Comparison of ENCODE assay signal across 10 cellular contexts in genomic region chr1:200415227-200415626, GRCh38. TPM values are rescaled to one million over a fixed set of nuclear protein-coding genes. Genes with fewer than 3 reads are reported as not detected.
A peak's percentile ranks its signal among the peaks of the same experiment; 100 is the strongest.
DNase-seq lines count a peak whose midpoint lies in the region; ATAC-seq and TF ChIP-seq lines count a peak whose summit lies in the region.
"Had no signal": no experiment of that assay in that cellular context is flagged by ENCODE, and none has a peak within 500 bp of the region (broad histone marks: within the 10 kb centered on the region; RNA-seq: fewer than 3 reads in every experiment).

No MANE protein-coding gene starts in this region.

- peak; percentile 38 for ATAC-seq in GM18858 (IDR thresholded peaks at IDR 0.05; ENCODE audit: unreplicated experiment)
- ATAC-seq in GM23338 = no peak

- peaks cover 85% of the 10 kb centered on the region for H3K79me2 ChIP-seq in GM23338 (replicated peaks; ENCODE audit: insufficient read depth)

- DNase-seq in GM23338 (ENCODE audit: low spot score) (no peak), LHCN-M2 (ENCODE audit: low read depth) (peak; percentile 25), iris pigment epithelial cell (ENCODE audit: low read depth) (peak; percentile 28), NCI-H1105 (lab: John Stamatoyannopoulos, UW) (no peak), mucosa of gallbladder (ENCODE audit: low spot score) (no peak), amniotic stem cell (lab: John Stamatoyannopoulos, UW) (no peak)
- no peak for DNase-seq in activated CD8-positive, alpha-beta memory T cell treated with anti-CD3 and anti-CD28 coated beads, Interleukin-2, amount 50 U/mL, for 48 hours
- DNase-seq: nephron progenitor cell had no signal

- no peaks in the 10 kb centered on the region; the same call in 1 of the 2 replicates for H4K20me1 ChIP-seq in GM23338 (replicated peaks; ENCODE audit: insufficient read depth)

- H3K27ac Mint-ChIP-seq in GM23338 = peak overlapping the region; percentile 10; the same call in 1 of the 2 replicates
- H3K27ac Mint-ChIP-seq: nephron progenitor cell had no signal

- H3K36me3 ChIP-seq in GM23338 (ENCODE audit: insufficient read depth) = peaks cover 11% of the 10 kb centered on the region; the same call in 1 of the 2 replicates
- H3K36me3 ChIP-seq: HAP-1 had no signal

- peaks cover 16% of the 10 kb centered on the region for H3K27me3 Mint-ChIP-seq in GM23338 (ENCODE audit: insufficient read depth, low read depth, poor library complexity)

- no peak overlapping the region for H3K4me3 ChIP-seq in GM23338
- H3K4me3 ChIP-seq: HAP-1 had no signal

- H3F3A ChIP-seq in GM23338 (replicated peaks; ENCODE audit: low read depth) = 0 out of 2 replicates have a peak, but pooled peaks cover 3% of the 10 kb centered on the region

- H3K4me2 ChIP-seq in GM23338 = peak overlapping the region; percentile 17; the same call in 1 of the 2 replicates

- H3K4me1 Mint-ChIP-seq in GM23338 = peaks cover 38% of the 10 kb centered on the region

- no peaks in the 10 kb centered on the region for H3K27me3 ChIP-seq in GM23338 (ENCODE audit: insufficient read depth)

- no peak overlapping the region for H2AFZ ChIP-seq in GM23338

- TF ChIP-seq CTCF in GM23338 (conservative IDR thresholded peaks at IDR 0.05; ENCODE audit: low read depth in 2 of 2) = no peak

- peaks cover 42% of the 10 kb centered on the region for H3K36me3 Mint-ChIP-seq in GM23338 (ENCODE audit: low read depth)

- 0 out of 2 replicates have a peak overlapping the region, but pooled peaks have one; percentile 36 for H3K27ac ChIP-seq in GM23338 (ENCODE audit: low read depth)

- no peaks in the 10 kb centered on the region for H3K9me3 Mint-ChIP-seq in GM23338

- H3K9me2 ChIP-seq in GM23338 (ENCODE audit: insufficient read depth) = no peaks in the 10 kb centered on the region

- H3K4me1 ChIP-seq in GM23338 (ENCODE audit: insufficient read depth) = peaks cover 36% of the 10 kb centered on the region

- H3K4me3 Mint-ChIP-seq in GM23338 = no peak overlapping the region; the same call in 2 of the 3 replicates
- H3K4me3 Mint-ChIP-seq: nephron progenitor cell had no signal

TF ChIP-seq in GM23338, 12 proteins besides CTCF, POLR2A, EP300 and RAD21:
- TF ChIP-seq ZNF462 (CRISPR knock-in tag; IDR thresholded peaks at IDR 0.05) = no peak
- no peak for TF ChIP-seq ZNF331 (CRISPR knock-in tag; IDR thresholded peaks at IDR 0.05; ENCODE audit: low read depth)
- TF ChIP-seq EZH2phosphoT487 (IDR thresholded peaks at IDR 0.05; ENCODE audit: unreplicated experiment) = no peak

RNA-seq across cellular contexts. Expression of gene ZNF281, which starts 5.4 kb away (rescaled TPM):
- total RNA-seq in GM23338 (2014; rRNA removed; shearing (Covaris generic)) = 79.3 and 81.2 TPM in 2 replicates
- 51.5 and 62.1 TPM in 2 replicates for polyA plus RNA-seq in GM23338 (2016; fragmentation: Nextera tagmentation; extraction: Ambion mirVana)
- total RNA-seq in LHCN-M2 (2014; rRNA removed) (11.0 and 16.5 TPM in 2 replicates), mucosa of gallbladder (11.4 TPM)
- 7.3 TPM for polyA plus RNA-seq in LHCN-M2 (2012)

Comparison
In these comparisons a context has a peak if more than half of its experiments do, and no peak if none do; other contexts are left out.
1. DNase-seq: peak in LHCN-M2 (single experiment) and iris pigment epithelial cell (single experiment); none in GM23338 (single experiment), activated CD8-positive, alpha-beta memory T cell treated with anti-CD3 and anti-CD28 coated beads, Interleukin-2, amount 50 U/mL, for 48 hours (single experiment), NCI-H1105 (single experiment), mucosa of gallbladder (single experiment) and amniotic stem cell (single experiment).